Comparison of ENCODE assay signal across 19 cellular contexts in genomic region chr2:170377469-170378207, GRCh38.
DNase-seq lines count a peak whose midpoint lies in the region; ATAC-seq and TF ChIP-seq lines count a peak whose summit lies in the region.
"Had no signal": no experiment of that assay in that cellular context is flagged by ENCODE, and none has a peak within 500 bp of the region (broad histone marks: within the 10 kb centered on the region; RNA-seq: fewer than 3 reads in every experiment).

No MANE protein-coding gene starts in this region.

- H3K36me3 ChIP-seq in neural cell (ENCODE audit: insufficient read depth, low read length) = no peaks in the 10 kb centered on the region
- H3K36me3 ChIP-seq: esophagus squamous epithelium had no signal

- no peaks in the 10 kb centered on the region for H3F3A ChIP-seq in neural cell (ENCODE audit: insufficient read depth, low read length, poor library complexity, severe bottlenecking)

- in situ Hi-C loops in ACHN (cut with HindIII; ENCODE audit: low pct_ligation_motif_present, low pct_unique_long_range_greater_than_20kb, low sequenced_read_pairs) = no loop called here

- intact Hi-C loops in Right ventricle myocardium superior (cut with DNase I) = no loop called here

- no peak overlapping the region for H3K27ac ChIP-seq in neural cell (ENCODE audit: low read length)
- H3K27ac ChIP-seq: esophagus squamous epithelium had no signal

- no peak overlapping the region for H3K4me2 ChIP-seq in neural cell (ENCODE audit: low read length)

- DNase-seq in ACHN (peak; percentile 7), dermis blood vessel endothelial cell (peak; percentile 15), islet precursor cell (no peak), Right ventricle myocardium superior (no peak), NCI-H128 (lab: John Stamatoyannopoulos, UW; ENCODE audit: unreplicated experiment) (no peak), globus pallidus (ENCODE audit: low spot score) (no peak)
- DNase-seq: activated CD4-positive, alpha-beta T cell treated with anti-CD3 and anti-CD28 coated beads, Interleukin-2, amount 50 U/mL, for 48 hours; cortex of kidney; esophagus squamous epithelium; HCEC 1CT; KG1; NCI-H146; NCI-H526; occipital lobe; small intestine; stimulated activated naive CD8-positive, alpha-beta T cell treated with anti-CD3 and anti-CD28 coated beads, Interleukin-15, Interleukin-2, amounts not matched to agents 100 U/mL and 50 U/mL, for 24 hours had no signal

- no peaks in the 10 kb centered on the region for H3K9me3 ChIP-seq in neural cell (ENCODE audit: low read length)
- H3K9me3 ChIP-seq: esophagus squamous epithelium had no signal

- H3K9ac ChIP-seq in neural cell (ENCODE audit: low read length) = no peak overlapping the region

- peak; percentile 11 for TF ChIP-seq RAD21 in neural cell (conservative IDR thresholded peaks at IDR 0.05)

- no peaks in the 10 kb centered on the region for H4K20me1 ChIP-seq in neural cell (ENCODE audit: insufficient read depth)

- TF ChIP-seq CTCF in LNCAP (IDR thresholded peaks at IDR 0.05) (peak; percentile 44), neural cell (IDR thresholded peaks at IDR 0.05; ENCODE audit: poor library complexity, severe bottlenecking) (no peak)

- no peaks in the 10 kb centered on the region for H3K79me2 ChIP-seq in neural cell (replicated peaks; ENCODE audit: insufficient read depth, low read length)

- H3K4me3 ChIP-seq in neural cell (ENCODE audit: low read length) = no peak overlapping the region
- H3K4me3 ChIP-seq: esophagus squamous epithelium had no signal

- H3K27me3 ChIP-seq in neural cell (ENCODE audit: insufficient read depth, low read depth, low read length) = peaks cover 3% of the 10 kb centered on the region

- no peak for ATAC-seq in Right ventricle myocardium superior (ENCODE audit: poor library complexity)
- ATAC-seq: Right ventricle myocardium inferior; stimulated activated naive CD8-positive, alpha-beta T cell treated with anti-CD3 and anti-CD28 coated beads, Interleukin-15, Interleukin-2, amounts not matched to agents 100 U/mL and 50 U/mL, for 24 hours had no signal

- H2AFZ ChIP-seq in neural cell (ENCODE audit: low read depth, low read length) = no peak overlapping the region

- no peaks in the 10 kb centered on the region for H3K9me2 ChIP-seq in neural cell (ENCODE audit: insufficient read depth, low read length)

- TF ChIP-seq EP300 in neural cell (conservative IDR thresholded peaks at IDR 0.05; ENCODE audit: poor library complexity, severe bottlenecking) = no peak

TF ChIP-seq in neural cell, 6 proteins besides CTCF, POLR2A, EP300 and RAD21:
- TF ChIP-seq REST (IDR thresholded peaks at IDR 0.05; ENCODE audit: borderline replicate concordance) (no peak), TAF1 (IDR thresholded peaks at IDR 0.05; ENCODE audit: low read depth) (no peak), SMC3 (conservative IDR thresholded peaks at IDR 0.05; ENCODE audit: poor library complexity) (no peak), MXI1 (conservative IDR thresholded peaks at IDR 0.05; ENCODE audit: poor library complexity, severe bottlenecking) (no peak), EZH2 (IDR thresholded peaks at IDR 0.05; ENCODE audit: borderline replicate concordance, insufficient read depth, low read length, poor library complexity, severe bottlenecking) (no peak), POLR2AphosphoS5 (IDR thresholded peaks at IDR 0.05) (no peak)

Comparison
In these comparisons a context has a peak if more than half of its experiments do, and no peak if none do; other contexts are left out.
1. DNase-seq: peak in ACHN (single experiment) and dermis blood vessel endothelial cell (single experiment); none in islet precursor cell (single experiment), Right ventricle myocardium superior (single experiment), NCI-H128 (single experiment) and globus pallidus (single experiment).